In genomic region chr2:42132966-42133641, GRCh38 we compare ENCODE assay signal across 1 cellular context.
A peak's percentile ranks its signal among the peaks of the same experiment; 100 is the strongest.
TF ChIP-seq lines count a peak whose summit lies in the region.

No MANE protein-coding gene starts in this region.

TF ChIP-seq in HepG2, 621 proteins besides CTCF, POLR2A, EP300 and RAD21 (continued from another document and continues in another):
- TF ChIP-seq KDM2A (CRISPR knock-in tag; IDR thresholded peaks at IDR 0.05; ENCODE audit: borderline replicate concordance, low read depth) (peak; percentile 93), ZNF234 (CRISPR knock-in tag; conservative IDR thresholded peaks at IDR 0.05) (no peak), PREB (CRISPR knock-in tag; IDR thresholded peaks at IDR 0.05) (no peak), SOX6 (IDR thresholded peaks at IDR 0.05) (no peak), SOX6 (CRISPR knock-in tag; IDR thresholded peaks at IDR 0.05) (peak; percentile 96), ZNF615 (CRISPR knock-in tag; IDR thresholded peaks at IDR 0.05; ENCODE audit: borderline replicate concordance) (no peak), SNAPC2 (CRISPR knock-in tag; IDR thresholded peaks at IDR 0.05) (peak; percentile 88), WIZ (CRISPR knock-in tag; IDR thresholded peaks at IDR 0.05) (peak; percentile 70), IRF2 (CRISPR knock-in tag; IDR thresholded peaks at IDR 0.05) (peak; percentile 95; the same call in 1 of the 2 replicates), ZNF567 (CRISPR knock-in tag; IDR thresholded peaks at IDR 0.05; ENCODE audit: borderline replicate concordance) (peak; percentile 88), GZF1 (CRISPR knock-in tag; IDR thresholded peaks at IDR 0.05) (peak; percentile 86), STAT5B (CRISPR knock-in tag; IDR thresholded peaks at IDR 0.05) (0 out of 2 replicates have a peak, but pooled peaks have one; percentile 82), HOXA5 (CRISPR knock-in tag; IDR thresholded peaks at IDR 0.05) (peak; percentile 88), ZBTB20 (CRISPR knock-in tag; IDR thresholded peaks at IDR 0.05; ENCODE audit: borderline replicate concordance, low read depth) (peak; percentile 97), ZNF235 (CRISPR knock-in tag; IDR thresholded peaks at IDR 0.05; ENCODE audit: borderline replicate concordance) (no peak; the same call in 1 of the 2 replicates), DPF2 (CRISPR knock-in tag; IDR thresholded peaks at IDR 0.05; ENCODE audit: borderline replicate concordance, low read depth) (peak; percentile 79; the same call in 1 of the 2 replicates), CBX2 (IDR thresholded peaks at IDR 0.05; ENCODE audit: low read depth, low read length) (no peak), CBX2 (CRISPR knock-in tag; IDR thresholded peaks at IDR 0.05; ENCODE audit: low read depth) (0 out of 2 replicates have a peak, but pooled peaks have one; percentile 76), ZKSCAN1 (IDR thresholded peaks at IDR 0.05; ENCODE audit: low read length) (0 out of 2 replicates have a peak, but pooled peaks have one; percentile 41), ZFP62 (CRISPR knock-in tag; IDR thresholded peaks at IDR 0.05) (no peak), ZNF724P (CRISPR knock-in tag; IDR thresholded peaks at IDR 0.05; ENCODE audit: borderline replicate concordance) (no peak; the same call in 1 of the 2 replicates), ZNF616 (CRISPR knock-in tag; IDR thresholded peaks at IDR 0.05; ENCODE audit: low read depth) (peak; percentile 97), SAFB2 (CRISPR knock-in tag; IDR thresholded peaks at IDR 0.05; ENCODE audit: borderline replicate concordance, low read depth) (peak; percentile 76; the same call in 1 of the 2 replicates), ATF6 (CRISPR knock-in tag; conservative IDR thresholded peaks at IDR 0.05) (0 out of 2 replicates have a peak, but pooled peaks have one; percentile 81), REST (IDR thresholded peaks at IDR 0.05; ENCODE audit: borderline replicate concordance in 1 of 2, low read depth in 1 of 2, low read length in 2 of 2) (no peak), HNRNPK (IDR thresholded peaks at IDR 0.05; ENCODE audit: low read depth, low read length, poor library complexity, severe bottlenecking) (no peak), PRDM15 (CRISPR knock-in tag; IDR thresholded peaks at IDR 0.05) (peak; percentile 51; the same call in 1 of the 2 replicates), SALL2 (CRISPR knock-in tag; IDR thresholded peaks at IDR 0.05) (peak; percentile 97), ZNF333 (CRISPR knock-in tag; IDR thresholded peaks at IDR 0.05; ENCODE audit: borderline replicate concordance) (peak; percentile 53; the same call in 1 of the 2 replicates), RNF2 (conservative IDR thresholded peaks at IDR 0.05; ENCODE audit: low read depth) (0 out of 2 replicates have a peak, but pooled peaks have one; percentile 31), ZNF136 (CRISPR knock-in tag; IDR thresholded peaks at IDR 0.05; ENCODE audit: low read depth) (peak; percentile 97; the same call in 1 of the 2 replicates), CBX5 (CRISPR knock-in tag; IDR thresholded peaks at IDR 0.05; ENCODE audit: borderline replicate concordance) (peak; percentile 99; the same call in 1 of the 2 replicates), TOE1 (CRISPR knock-in tag; IDR thresholded peaks at IDR 0.05) (no peak; the same call in 1 of the 2 replicates), ZFP82 (CRISPR knock-in tag; IDR thresholded peaks at IDR 0.05; ENCODE audit: borderline replicate concordance) (peak; percentile 96), EZH2 (conservative IDR thresholded peaks at IDR 0.05; ENCODE audit: low read depth, low read length) (no peak), ZFY (CRISPR knock-in tag; IDR thresholded peaks at IDR 0.05) (peak; percentile 68), TCF7L2 (IDR thresholded peaks at IDR 0.05; ENCODE audit: low read depth, low read length) (peak; percentile 45; the same call in 1 of the 2 replicates), ZNF335 (CRISPR knock-in tag; IDR thresholded peaks at IDR 0.05) (peak; percentile 92), MYC (CRISPR knock-in tag; IDR thresholded peaks at IDR 0.05; ENCODE audit: borderline replicate concordance) (peak; percentile 95), PBX3 (CRISPR knock-in tag; IDR thresholded peaks at IDR 0.05; ENCODE audit: borderline replicate concordance) (no peak), ZNF547 (CRISPR knock-in tag; IDR thresholded peaks at IDR 0.05) (no peak; the same call in 1 of the 2 replicates), KLF9 (CRISPR knock-in tag; IDR thresholded peaks at IDR 0.05; ENCODE audit: low read depth) (peak; percentile 88), JUN (CRISPR knock-in tag; IDR thresholded peaks at IDR 0.05) (peak; percentile 98), ZSCAN5A (CRISPR knock-in tag; IDR thresholded peaks at IDR 0.05; ENCODE audit: borderline replicate concordance) (peak; percentile 89; the same call in 1 of the 2 replicates), BRCA1 (CRISPR knock-in tag; IDR thresholded peaks at IDR 0.05) (peak; percentile 70; the same call in 1 of the 2 replicates), DMAP1 (CRISPR knock-in tag; IDR thresholded peaks at IDR 0.05) (peak; percentile 92)
- TF ChIP-seq, protein P1, sequence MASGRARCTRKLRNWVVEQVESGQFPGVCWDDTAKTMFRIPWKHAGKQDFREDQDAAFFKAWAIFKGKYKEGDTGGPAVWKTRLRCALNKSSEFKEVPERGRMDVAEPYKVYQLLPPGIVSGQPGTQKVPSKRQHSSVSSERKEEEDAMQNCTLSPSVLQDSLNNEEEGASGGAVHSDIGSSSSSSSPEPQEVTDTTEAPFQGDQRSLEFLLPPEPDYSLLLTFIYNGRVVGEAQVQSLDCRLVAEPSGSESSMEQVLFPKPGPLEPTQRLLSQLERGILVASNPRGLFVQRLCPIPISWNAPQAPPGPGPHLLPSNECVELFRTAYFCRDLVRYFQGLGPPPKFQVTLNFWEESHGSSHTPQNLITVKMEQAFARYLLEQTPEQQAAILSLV (CRISPR knock-in tag; IDR thresholded peaks at IDR 0.05; ENCODE audit: borderline replicate concordance), result peak; percentile 96
- TF ChIP-seq, protein P2, sequence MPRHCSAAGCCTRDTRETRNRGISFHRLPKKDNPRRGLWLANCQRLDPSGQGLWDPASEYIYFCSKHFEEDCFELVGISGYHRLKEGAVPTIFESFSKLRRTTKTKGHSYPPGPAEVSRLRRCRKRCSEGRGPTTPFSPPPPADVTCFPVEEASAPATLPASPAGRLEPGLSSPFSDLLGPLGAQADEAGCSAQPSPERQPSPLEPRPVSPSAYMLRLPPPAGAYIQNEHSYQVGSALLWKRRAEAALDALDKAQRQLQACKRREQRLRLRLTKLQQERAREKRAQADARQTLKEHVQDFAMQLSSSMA (CRISPR knock-in tag; IDR thresholded peaks at IDR 0.05), result peak; percentile 87
- TF ChIP-seq, protein P3, sequence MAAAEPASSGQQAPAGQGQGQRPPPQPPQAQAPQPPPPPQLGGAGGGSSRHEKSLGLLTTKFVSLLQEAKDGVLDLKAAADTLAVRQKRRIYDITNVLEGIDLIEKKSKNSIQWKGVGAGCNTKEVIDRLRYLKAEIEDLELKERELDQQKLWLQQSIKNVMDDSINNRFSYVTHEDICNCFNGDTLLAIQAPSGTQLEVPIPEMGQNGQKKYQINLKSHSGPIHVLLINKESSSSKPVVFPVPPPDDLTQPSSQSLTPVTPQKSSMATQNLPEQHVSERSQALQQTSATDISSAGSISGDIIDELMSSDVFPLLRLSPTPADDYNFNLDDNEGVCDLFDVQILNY (CRISPR knock-in tag; conservative IDR thresholded peaks at IDR 0.05), result peak; percentile 82
